ENCODE assay signal across 21 cellular contexts in genomic region chrX:13702390-13702789, GRCh38. TPM values are rescaled to one million over a fixed set of nuclear protein-coding genes. Genes with fewer than 3 reads are reported as not detected.
A peak's percentile ranks its signal among the peaks of the same experiment; 100 is the strongest.
DNase-seq lines count a peak whose midpoint lies in the region; ATAC-seq and TF ChIP-seq lines count a peak whose summit lies in the region.
"Had no signal": no experiment of that assay in that cellular context is flagged by ENCODE, and none has a peak within 500 bp of the region (broad histone marks: within the 10 kb centered on the region; RNA-seq: fewer than 3 reads in every experiment).

No MANE protein-coding gene starts in this region.

- no peaks in the 10 kb centered on the region for H3K9me2 ChIP-seq in Loucy (replicated peaks; ENCODE audit: low read depth, low read length)

- peak overlapping the region; percentile 37 for H3K27ac Mint-ChIP-seq in activated naive CD8-positive, alpha-beta T cell treated with anti-CD3 and anti-CD28 coated beads, Interleukin-2, amount 10 ng/mL, durations not matched to agents 7 days and 5 days
- H3K27ac Mint-ChIP-seq in activated naive CD8-positive, alpha-beta T cell treated with anti-CD3 and anti-CD28 coated beads, Interleukin-2, amount 50 U/mL, for 24 hours: no peak overlapping the region

- H3K36me3 Mint-ChIP-seq in activated naive CD8-positive, alpha-beta T cell treated with anti-CD3 and anti-CD28 coated beads, Interleukin-2, amount 10 ng/mL, durations not matched to agents 7 days and 5 days: peaks cover 12% of the 10 kb centered on the region
- H3K36me3 Mint-ChIP-seq in activated naive CD8-positive, alpha-beta T cell treated with anti-CD3 and anti-CD28 coated beads, Interleukin-2, amount 50 U/mL, for 24 hours (ENCODE audit: low read depth): peaks cover 27% of the 10 kb centered on the region

- H3K36me3 ChIP-seq in Loucy (ENCODE audit: insufficient read depth, low read length): peaks cover 2% of the 10 kb centered on the region; the same call in 1 of the 2 replicates
- peaks cover 14% of the 10 kb centered on the region; the same call in 1 of the 2 replicates for H3K36me3 ChIP-seq in iPS-20b (ENCODE audit: insufficient read depth, low read depth, low read length)
- no peaks in the 10 kb centered on the region for H3K36me3 ChIP-seq in adrenal gland (replicated peaks in 1 of 2)

- H3K4me1 ChIP-seq in Loucy (ENCODE audit: insufficient read depth, low read length, poor library complexity, severe bottlenecking): peaks cover 17% of the 10 kb centered on the region
- H3K4me1 ChIP-seq in iPS-20b (ENCODE audit: insufficient read depth, low read length): peaks cover 8% of the 10 kb centered on the region; the same call in 1 of the 2 replicates
- peaks cover 17 to 43% of the 10 kb centered on the region in 2 donors for H3K4me1 ChIP-seq in adrenal gland (replicated peaks in 1 of 2)

- DNase-seq in activated naive CD8-positive, alpha-beta T cell treated with anti-CD3 and anti-CD28 coated beads, Interleukin-2, amount 10 ng/mL, durations not matched to agents 7 days and 5 days: no peak
- DNase-seq in activated naive CD8-positive, alpha-beta T cell treated with anti-CD3 and anti-CD28 coated beads, Interleukin-2, amount 50 U/mL, for 24 hours: no peak
- DNase-seq in adrenal gland: no peak
- DNase-seq: activated CD4-positive, CD25-positive, alpha-beta regulatory T cell; aorta; central memory CD4-positive, alpha-beta T cell; GM23248; head of caudate nucleus; left colon; mesendoderm; NCI-H1092 treated with DMSO at 0.1 percent for 48 hours; NCI-H2029 treated with DMSO at 0.1 percent for 48 hours; NCI-H446; right cardiac atrium; stimulated activated CD4-positive, alpha-beta T cell treated with anti-CD3 and anti-CD28 coated beads, Interleukin-12 subunit alpha, Interleukin-12 subunit beta, amount 100 ng/mL, for 4 hours; stimulated activated CD4-positive, alpha-beta T cell treated with anti-CD3 and anti-CD28 coated beads, Interleukin-4, amount 100 ng/mL, for 4 hours had no signal

- no peaks in the 10 kb centered on the region for H3K9me3 Mint-ChIP-seq in activated naive CD8-positive, alpha-beta T cell treated with anti-CD3 and anti-CD28 coated beads, Interleukin-2, amount 10 ng/mL, durations not matched to agents 7 days and 5 days
- H3K9me3 Mint-ChIP-seq in activated naive CD8-positive, alpha-beta T cell treated with anti-CD3 and anti-CD28 coated beads, Interleukin-2, amount 50 U/mL, for 24 hours: no peaks in the 10 kb centered on the region

- intact Hi-C loops in adrenal gland (cut with DNase I): no loop called here

- no peak overlapping the region for H2AFZ ChIP-seq in Loucy (ENCODE audit: low read length)
- H2AFZ ChIP-seq: GM23248, parathyroid adenoma had no signal

- H3K4me1 Mint-ChIP-seq in activated naive CD8-positive, alpha-beta T cell treated with anti-CD3 and anti-CD28 coated beads, Interleukin-2, amount 10 ng/mL, durations not matched to agents 7 days and 5 days: peaks cover 21% of the 10 kb centered on the region
- H3K4me1 Mint-ChIP-seq in activated naive CD8-positive, alpha-beta T cell treated with anti-CD3 and anti-CD28 coated beads, Interleukin-2, amount 50 U/mL, for 24 hours: peaks cover 50% of the 10 kb centered on the region

- no peak for TF ChIP-seq POLR2A in adrenal gland (IDR thresholded peaks at IDR 0.05)

- 80 to 89% (median 85%) methylated on average over 2 to 3 of the region's 3 CpGs for WGBS in adrenal gland, 4 donors

- no peak overlapping the region for H3K4me3 Mint-ChIP-seq in activated naive CD8-positive, alpha-beta T cell treated with anti-CD3 and anti-CD28 coated beads, Interleukin-2, amount 10 ng/mL, durations not matched to agents 7 days and 5 days
- H3K4me3 Mint-ChIP-seq in activated naive CD8-positive, alpha-beta T cell treated with anti-CD3 and anti-CD28 coated beads, Interleukin-2, amount 50 U/mL, for 24 hours: no peak overlapping the region

- H4K20me1 ChIP-seq in Loucy (ENCODE audit: insufficient read depth, low read length, poor library complexity, severe bottlenecking): peaks cover 19% of the 10 kb centered on the region

- H3K27me3 Mint-ChIP-seq in activated naive CD8-positive, alpha-beta T cell treated with anti-CD3 and anti-CD28 coated beads, Interleukin-2, amount 10 ng/mL, durations not matched to agents 7 days and 5 days: no peaks in the 10 kb centered on the region
- no peaks in the 10 kb centered on the region for H3K27me3 Mint-ChIP-seq in activated naive CD8-positive, alpha-beta T cell treated with anti-CD3 and anti-CD28 coated beads, Interleukin-2, amount 50 U/mL, for 24 hours

- H3K79me2 ChIP-seq in Loucy (ENCODE audit: insufficient read depth, low read length): peaks cover 66% of the 10 kb centered on the region

- no peak overlapping the region for H3K27ac ChIP-seq in iPS-20b (ENCODE audit: low read length)
- H3K27ac ChIP-seq in adrenal gland: no peak overlapping the region
- H3K27ac ChIP-seq: GM23248, parathyroid adenoma had no signal

- H3K9me3 ChIP-seq in Loucy (ENCODE audit: insufficient read depth, low read depth, low read length) (no peaks in the 10 kb centered on the region), iPS-20b (ENCODE audit: insufficient read depth, low read depth, low read length) (no peaks in the 10 kb centered on the region), adrenal gland (replicated peaks in 1 of 3) (no peaks in the 10 kb centered on the region)

- no peak overlapping the region for H3K9ac ChIP-seq in Loucy (ENCODE audit: low read depth, low read length, poor library complexity, severe bottlenecking)
- H3K9ac ChIP-seq in iPS-20b (ENCODE audit: low read depth, low read length): peak overlapping the region; percentile 41; the same call in 1 of the 2 replicates
- H3K9ac ChIP-seq: GM23248, parathyroid adenoma had no signal

- no peak for ATAC-seq in activated naive CD8-positive, alpha-beta T cell treated with anti-CD3 and anti-CD28 coated beads, Interleukin-2, amount 10 ng/mL, durations not matched to agents 7 days and 5 days (ENCODE audit: low read depth)
- ATAC-seq in activated naive CD8-positive, alpha-beta T cell treated with anti-CD3 and anti-CD28 coated beads, Interleukin-2, amount 50 U/mL, for 24 hours: no peak
- ATAC-seq in esophagus mucosa (no peak), GM18498 (IDR thresholded peaks at IDR 0.05; ENCODE audit: unreplicated experiment) (no peak)
- ATAC-seq: left colon, right cardiac atrium had no signal

- POLR2A ChIA-PET in activated naive CD8-positive, alpha-beta T cell treated with anti-CD3 and anti-CD28 coated beads, Interleukin-2, amount 10 ng/mL, durations not matched to agents 7 days and 5 days (lab: Charles Lee): interaction anchor here (0.6 kb wide), 1 partner anchor 90 kb away, joined by 3 read pairs; no protein-coding TSS in a partner anchor

- TF ChIP-seq CTCF in Loucy (conservative IDR thresholded peaks at IDR 0.05; ENCODE audit: low read length): no peak
- TF ChIP-seq CTCF in adrenal gland (IDR thresholded peaks at IDR 0.05): no peak

- H3K4me2 ChIP-seq in Loucy (ENCODE audit: low read depth, low read length, poor library complexity, severe bottlenecking): peak overlapping the region; percentile 20

- H3K27me3 ChIP-seq in Loucy (ENCODE audit: insufficient read depth, low read length, poor library complexity, severe bottlenecking): no peaks in the 10 kb centered on the region
- H3K27me3 ChIP-seq in iPS-20b (ENCODE audit: insufficient read depth, low read length): no peaks in the 10 kb centered on the region
- no peaks in the 10 kb centered on the region for H3K27me3 ChIP-seq in adrenal gland

- no peaks in the 10 kb centered on the region for H3F3A ChIP-seq in Loucy (ENCODE audit: low read depth)

- H3K4me3 ChIP-seq in Loucy (ENCODE audit: low read length, poor library complexity, severe bottlenecking) (no peak overlapping the region), iPS-20b (ENCODE audit: low read length) (no peak overlapping the region), adrenal gland (no peak overlapping the region)
- H3K4me3 ChIP-seq: GM23248 had no signal

RNA-seq across cellular contexts. Expression of gene RAB9A, which starts 13.5 kb away (rescaled TPM):
- 10 to 100 TPM; 13.4 to 18.3 TPM for total RNA-seq in activated naive CD8-positive, alpha-beta T cell treated with anti-CD3 and anti-CD28 coated beads, Interleukin-2, amount 10 ng/mL, durations not matched to agents 7 days and 5 days
- 100 to 1,000 TPM in 1 of 8 donors, 10 to 100 TPM in 7; 49.1 to 153 (median 66.9) TPM for total RNA-seq in adrenal gland
- polyA plus RNA-seq in adrenal gland: 10 to 100 TPM; 23.8 to 75.1 (median 28.2) TPM
- total RNA-seq in esophagus mucosa: 21.3 TPM

RNA-seq across cellular contexts. Expression of gene TRAPPC2, which starts 32.0 kb away (rescaled TPM):
- 10 to 100 TPM; 29.9 to 33.0 TPM for total RNA-seq in activated naive CD8-positive, alpha-beta T cell treated with anti-CD3 and anti-CD28 coated beads, Interleukin-2, amount 10 ng/mL, durations not matched to agents 7 days and 5 days
- total RNA-seq in adrenal gland (10 to 100 TPM in 7 of 8 donors, 1 to 10 TPM in 1; 8.8 to 20.5 (median 12.6) TPM), esophagus mucosa (15.0 TPM)
- 1 to 10 TPM; 4.3 to 6.8 (median 6.2) TPM for polyA plus RNA-seq in adrenal gland

RNA-seq across cellular contexts. Expression of gene OFD1, which starts 32.2 kb away (rescaled TPM):
- total RNA-seq in activated naive CD8-positive, alpha-beta T cell treated with anti-CD3 and anti-CD28 coated beads, Interleukin-2, amount 10 ng/mL, durations not matched to agents 7 days and 5 days: 10 to 100 TPM; 84.9 to 86.1 TPM
- 10 to 100 TPM in 6 of 8 donors, 1 to 10 TPM in 2; 5.6 to 21.0 (median 14.1) TPM for total RNA-seq in adrenal gland
- 100 to 1,000 TPM in 1 of 3 donors, 10 to 100 TPM in 2; 11.8 to 129 (median 65.6) TPM for polyA plus RNA-seq in adrenal gland
- 22.4 TPM for total RNA-seq in esophagus mucosa

RNA-seq across cellular contexts. Expression of gene TCEANC, which starts 49.4 kb away (rescaled TPM):
- total RNA-seq in activated naive CD8-positive, alpha-beta T cell treated with anti-CD3 and anti-CD28 coated beads, Interleukin-2, amount 10 ng/mL, durations not matched to agents 7 days and 5 days: 1 to 10 TPM; 6.2 TPM
- total RNA-seq in adrenal gland (10 to 100 TPM in 1 of 8 donors, 1 to 10 TPM in 7; 2.8 to 24.8 (median 4.4) TPM), esophagus mucosa (2.0 TPM)
- 1 to 10 TPM; 2.0 to 5.3 (median 3.3) TPM for polyA plus RNA-seq in adrenal gland
